ENCODE assay signal across 9 cellular contexts in the genomic region with DNA sequence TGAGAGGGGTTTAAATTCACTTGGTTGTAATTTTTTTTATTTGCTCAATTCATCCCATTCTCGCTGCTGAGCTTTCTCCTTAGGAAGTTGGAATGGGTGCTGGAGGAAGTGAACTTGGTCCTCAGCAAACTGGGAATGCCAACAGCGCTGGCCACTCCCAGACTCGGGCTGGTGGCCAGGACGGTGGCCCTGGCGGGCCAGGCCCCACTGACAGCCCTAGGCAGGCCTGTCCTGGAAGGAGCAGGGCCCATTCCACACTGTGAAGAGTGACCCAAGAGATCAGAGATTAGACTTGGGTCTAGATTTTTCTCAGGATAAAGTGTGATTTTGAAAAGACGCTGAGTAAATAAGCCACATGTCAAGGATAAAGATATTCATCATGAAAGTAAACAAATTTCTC.
A peak's percentile ranks its signal among the peaks of the same experiment; 100 is the strongest.
DNase-seq lines count a peak whose midpoint lies in the region; ATAC-seq and TF ChIP-seq lines count a peak whose summit lies in the region.
"Had no signal": no experiment of that assay in that cellular context is flagged by ENCODE, and none has a peak within 500 bp of the region (broad histone marks: within the 10 kb centered on the region; RNA-seq: fewer than 3 reads in every experiment).

No MANE protein-coding gene starts in this region.

- no peak for ATAC-seq in CD8-positive, alpha-beta T cell
- ATAC-seq in GM18909 (IDR thresholded peaks at IDR 0.05; ENCODE audit: poor library complexity, unreplicated experiment) (no peak), GM19395 (IDR thresholded peaks at IDR 0.05; ENCODE audit: unreplicated experiment) (no peak)

- peak overlapping the region; percentile 69 for H3K9ac ChIP-seq in SK-N-MC (ENCODE audit: insufficient read length)

- no peaks in the 10 kb centered on the region for H3K36me3 Mint-ChIP-seq in CD8-positive, alpha-beta T cell
- H3K36me3 Mint-ChIP-seq in progenitor cell of endocrine pancreas (ENCODE audit: insufficient read depth) = no peaks in the 10 kb centered on the region

- no peak overlapping the region for H3K27ac ChIP-seq in CD8-positive, alpha-beta T cell (ENCODE audit: low read depth, low read length)
- H3K27ac ChIP-seq in SK-N-MC = peak overlapping the region; percentile 94

- CTCF ChIA-PET in CD8-positive, alpha-beta T cell (lab: Charles Lee) = interaction anchor here (0.7 to 4.7 kb wide), 31 partner anchors 8 to 798 kb away, joined by 3 to 35 read pairs (median 5); partner anchors contain the start of gene HDAC4

- intact Hi-C loops in CD8-positive, alpha-beta T cell (cut with DNase I, micrococcal nuclease) = loop anchor here (5.0 to 10.0 kb wide), 7 partner anchors 114 to 874 kb away; partner anchors contain the start of genes NDUFA10 (in 1 of the 2) and OTOS (in 1 of the 2)
- intact Hi-C loops in cardiac septum (cut with DNase I) = no loop called here

- H3K27me3 Mint-ChIP-seq in CD8-positive, alpha-beta T cell (ENCODE audit: low read depth) = no peaks in the 10 kb centered on the region
- no peaks in the 10 kb centered on the region for H3K27me3 Mint-ChIP-seq in progenitor cell of endocrine pancreas

- POLR2A ChIA-PET in CD8-positive, alpha-beta T cell (lab: Charles Lee) = interaction anchor here (0.8 to 3.0 kb wide), 13 partner anchors 13 to 615 kb away, joined by 3 to 13 read pairs (median 4); partner anchors contain the start of gene HDAC4

- H3K27me3 ChIP-seq in CD8-positive, alpha-beta T cell (ENCODE audit: insufficient read depth, low read length) = no peaks in the 10 kb centered on the region

- peaks cover 71% of the 10 kb centered on the region for H3K4me1 ChIP-seq in CD8-positive, alpha-beta T cell (ENCODE audit: insufficient read depth, low read length)

- H3K4me1 Mint-ChIP-seq in CD8-positive, alpha-beta T cell (ENCODE audit: low read depth) = peaks cover 78% of the 10 kb centered on the region
- H3K4me1 Mint-ChIP-seq in progenitor cell of endocrine pancreas (ENCODE audit: low read depth) = peaks cover 22% of the 10 kb centered on the region

- no peaks in the 10 kb centered on the region for H3K9me3 Mint-ChIP-seq in CD8-positive, alpha-beta T cell
- H3K9me3 Mint-ChIP-seq in progenitor cell of endocrine pancreas (ENCODE audit: low read depth) = no peaks in the 10 kb centered on the region

- H3K4me3 Mint-ChIP-seq in CD8-positive, alpha-beta T cell = peak overlapping the region; percentile 90
- no peak overlapping the region for H3K4me3 Mint-ChIP-seq in progenitor cell of endocrine pancreas (ENCODE audit: low read depth)

- no peaks in the 10 kb centered on the region for H3K9me3 ChIP-seq in CD8-positive, alpha-beta T cell (ENCODE audit: low read length)
- no peaks in the 10 kb centered on the region for H3K9me3 ChIP-seq in SK-N-MC (ENCODE audit: low read depth, low read length)

- H3K4me3 ChIP-seq in CD8-positive, alpha-beta T cell (ENCODE audit: low read depth, low read length) = no peak overlapping the region
- H3K4me3 ChIP-seq in SK-N-MC = peak overlapping the region; percentile 76

- peak in 1 of 7 experiments; percentile 3 for DNase-seq in CD8-positive, alpha-beta T cell
- DNase-seq in SK-N-MC (ENCODE audit: low read depth, low spot score) (no peak), cardiac septum (ENCODE audit: low spot score) (peak; percentile 78), progenitor cell of endocrine pancreas (ENCODE audit: low spot score, unreplicated experiment) (no peak), activated gamma-delta T cell treated with Interleukin-2 at 50 U/mL for 16 hours (no peak), NOMO-1 treated with DMSO at 0.1 percent for 48 hours (lab: John Stamatoyannopoulos, UW; ENCODE audit: unreplicated experiment) (no peak)
- DNase-seq: NCI-H524 had no signal

- no peaks in the 10 kb centered on the region for H3K36me3 ChIP-seq in CD8-positive, alpha-beta T cell (ENCODE audit: insufficient read depth, low read length)
- no peaks in the 10 kb centered on the region for H3K36me3 ChIP-seq in SK-N-MC (ENCODE audit: insufficient read depth, low read length)

- peak overlapping the region; percentile 95 for H3K27ac Mint-ChIP-seq in CD8-positive, alpha-beta T cell
- H3K27ac Mint-ChIP-seq in progenitor cell of endocrine pancreas = peak overlapping the region; percentile 47

- TF ChIP-seq CTCF in CD8-positive, alpha-beta T cell (IDR thresholded peaks at IDR 0.05) = no peak
- TF ChIP-seq CTCF in progenitor cell of endocrine pancreas (IDR thresholded peaks at IDR 0.05; ENCODE audit: unreplicated experiment) = no peak
